Comparison of ENCODE assay signal across 1 cellular context in the genomic region with DNA sequence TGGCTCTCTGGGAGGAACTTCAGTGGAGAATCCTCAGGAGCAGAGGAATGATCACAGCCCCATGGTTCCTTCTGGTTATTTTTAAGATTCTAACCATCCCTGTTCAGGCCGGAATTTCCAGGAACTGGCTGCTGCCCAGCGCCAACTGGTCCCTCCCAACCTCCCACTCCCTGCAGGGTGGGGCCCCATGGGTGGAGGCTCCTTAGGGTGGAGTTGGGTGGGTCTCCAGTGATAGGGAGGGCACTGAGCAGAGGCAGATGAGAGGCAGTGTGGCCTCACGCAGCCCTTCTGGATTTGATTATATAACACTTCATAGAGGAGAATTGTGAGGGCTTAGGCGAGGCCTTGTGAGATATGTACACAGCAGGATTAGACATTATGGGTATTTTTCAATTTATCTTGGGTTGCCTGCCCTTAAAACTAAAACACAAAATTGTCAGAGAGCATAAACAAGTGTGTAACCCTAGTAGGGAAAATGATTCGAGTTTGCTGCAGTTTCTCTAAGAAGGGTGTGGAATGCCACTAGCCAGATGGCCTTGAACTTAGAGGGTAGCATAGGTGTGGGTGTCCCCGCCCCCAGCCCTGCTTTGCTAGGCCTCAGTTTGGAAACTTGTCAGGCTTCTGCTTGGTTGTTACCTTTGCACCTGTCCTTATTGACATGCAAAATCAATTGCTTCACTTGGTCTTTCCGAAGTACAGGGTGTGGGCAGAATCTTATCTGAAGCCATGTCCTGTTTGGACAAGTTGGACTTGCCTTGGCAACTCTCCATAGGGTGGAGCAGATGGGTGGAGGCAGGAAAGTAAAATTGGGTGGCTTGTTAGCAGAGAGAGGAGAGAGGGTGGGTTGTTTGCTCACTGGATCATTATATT.
TF ChIP-seq lines count a peak whose summit lies in the region.

No MANE protein-coding gene starts in this region.

TF ChIP-seq in HepG2, 621 proteins besides CTCF, POLR2A, EP300 and RAD21 (continued from another document and continues in another):
- TF ChIP-seq, protein P1, sequence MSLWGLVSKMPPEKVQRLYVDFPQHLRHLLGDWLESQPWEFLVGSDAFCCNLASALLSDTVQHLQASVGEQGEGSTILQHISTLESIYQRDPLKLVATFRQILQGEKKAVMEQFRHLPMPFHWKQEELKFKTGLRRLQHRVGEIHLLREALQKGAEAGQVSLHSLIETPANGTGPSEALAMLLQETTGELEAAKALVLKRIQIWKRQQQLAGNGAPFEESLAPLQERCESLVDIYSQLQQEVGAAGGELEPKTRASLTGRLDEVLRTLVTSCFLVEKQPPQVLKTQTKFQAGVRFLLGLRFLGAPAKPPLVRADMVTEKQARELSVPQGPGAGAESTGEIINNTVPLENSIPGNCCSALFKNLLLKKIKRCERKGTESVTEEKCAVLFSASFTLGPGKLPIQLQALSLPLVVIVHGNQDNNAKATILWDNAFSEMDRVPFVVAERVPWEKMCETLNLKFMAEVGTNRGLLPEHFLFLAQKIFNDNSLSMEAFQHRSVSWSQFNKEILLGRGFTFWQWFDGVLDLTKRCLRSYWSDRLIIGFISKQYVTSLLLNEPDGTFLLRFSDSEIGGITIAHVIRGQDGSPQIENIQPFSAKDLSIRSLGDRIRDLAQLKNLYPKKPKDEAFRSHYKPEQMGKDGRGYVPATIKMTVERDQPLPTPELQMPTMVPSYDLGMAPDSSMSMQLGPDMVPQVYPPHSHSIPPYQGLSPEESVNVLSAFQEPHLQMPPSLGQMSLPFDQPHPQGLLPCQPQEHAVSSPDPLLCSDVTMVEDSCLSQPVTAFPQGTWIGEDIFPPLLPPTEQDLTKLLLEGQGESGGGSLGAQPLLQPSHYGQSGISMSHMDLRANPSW (CRISPR knock-in tag; IDR thresholded peaks at IDR 0.05; ENCODE audit: borderline replicate concordance) = no peak
- TF ChIP-seq MED1 (CRISPR knock-in tag; IDR thresholded peaks at IDR 0.05) (peak; percentile 99), FOXC1 (CRISPR knock-in tag; IDR thresholded peaks at IDR 0.05; ENCODE audit: borderline replicate concordance) (peak; percentile 89; the same call in 1 of the 2 replicates), GZF1 (CRISPR knock-in tag; IDR thresholded peaks at IDR 0.05) (0 out of 2 replicates have a peak, but pooled peaks have one; percentile 26), GABPA (IDR thresholded peaks at IDR 0.05; ENCODE audit: low read depth, low read length) (no peak), GABPA (CRISPR knock-in tag; IDR thresholded peaks at IDR 0.05; ENCODE audit: low read depth) (peak; percentile 68), HOXD1 (CRISPR knock-in tag; IDR thresholded peaks at IDR 0.05) (no peak), TMF1 (CRISPR knock-in tag; IDR thresholded peaks at IDR 0.05; ENCODE audit: low read depth) (no peak), ZNF431 (CRISPR knock-in tag; IDR thresholded peaks at IDR 0.05; ENCODE audit: borderline replicate concordance, low read depth) (peak; percentile 62; the same call in 1 of the 2 replicates), NFYB (CRISPR knock-in tag; IDR thresholded peaks at IDR 0.05) (peak; percentile 18; the same call in 1 of the 2 replicates), MEIS2 (CRISPR knock-in tag; IDR thresholded peaks at IDR 0.05) (peak; percentile 97), HCFC1 (IDR thresholded peaks at IDR 0.05; ENCODE audit: low read depth, low read length) (no peak), PRPF4 (IDR thresholded peaks at IDR 0.05; ENCODE audit: low read depth, low read length, poor library complexity, severe bottlenecking) (no peak), SALL2 (CRISPR knock-in tag; IDR thresholded peaks at IDR 0.05) (no peak), FOXJ3 (CRISPR knock-in tag; IDR thresholded peaks at IDR 0.05; ENCODE audit: borderline replicate concordance) (peak; percentile 93), SRSF4 (IDR thresholded peaks at IDR 0.05; ENCODE audit: low read depth, low read length, poor library complexity, severe bottlenecking) (no peak), MIXL1 (CRISPR knock-in tag; IDR thresholded peaks at IDR 0.05) (peak; percentile 84), ZNF660 (CRISPR knock-in tag; IDR thresholded peaks at IDR 0.05; ENCODE audit: borderline replicate concordance, low read depth) (no peak), YEATS2 (CRISPR knock-in tag; IDR thresholded peaks at IDR 0.05; ENCODE audit: borderline replicate concordance) (peak; percentile 68; the same call in 1 of the 2 replicates), HOXA5 (CRISPR knock-in tag; IDR thresholded peaks at IDR 0.05) (no peak), NRL (CRISPR knock-in tag; IDR thresholded peaks at IDR 0.05; ENCODE audit: borderline replicate concordance) (no peak), MEF2D (CRISPR knock-in tag; IDR thresholded peaks at IDR 0.05) (peak; percentile 94), ZFX (CRISPR knock-in tag; IDR thresholded peaks at IDR 0.05; ENCODE audit: low read depth) (peak; percentile 94), ZNF24 (IDR thresholded peaks at IDR 0.05) (no peak), ZNF558 (CRISPR knock-in tag; IDR thresholded peaks at IDR 0.05; ENCODE audit: borderline replicate concordance) (no peak), AHR (CRISPR knock-in tag; IDR thresholded peaks at IDR 0.05) (no peak), ZNF670 (CRISPR knock-in tag; IDR thresholded peaks at IDR 0.05; ENCODE audit: borderline replicate concordance) (no peak; the same call in 1 of the 2 replicates), NPAS2 (CRISPR knock-in tag; IDR thresholded peaks at IDR 0.05; ENCODE audit: borderline replicate concordance) (no peak), TSC22D2 (CRISPR knock-in tag; IDR thresholded peaks at IDR 0.05; ENCODE audit: borderline replicate concordance) (no peak; the same call in 1 of the 2 replicates)
- TF ChIP-seq, protein P2, sequence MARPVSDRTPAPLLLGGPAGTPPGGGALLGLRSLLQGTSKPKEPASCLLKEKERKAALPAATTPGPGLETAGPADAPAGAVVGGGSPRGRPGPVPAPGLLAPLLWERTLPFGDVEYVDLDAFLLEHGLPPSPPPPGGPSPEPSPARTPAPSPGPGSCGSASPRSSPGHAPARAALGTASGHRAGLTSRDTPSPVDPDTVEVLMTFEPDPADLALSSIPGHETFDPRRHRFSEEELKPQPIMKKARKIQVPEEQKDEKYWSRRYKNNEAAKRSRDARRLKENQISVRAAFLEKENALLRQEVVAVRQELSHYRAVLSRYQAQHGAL (CRISPR knock-in tag; IDR thresholded peaks at IDR 0.05; ENCODE audit: not compliant biosample characterization) = peak; percentile 34
- TF ChIP-seq, protein P3, sequence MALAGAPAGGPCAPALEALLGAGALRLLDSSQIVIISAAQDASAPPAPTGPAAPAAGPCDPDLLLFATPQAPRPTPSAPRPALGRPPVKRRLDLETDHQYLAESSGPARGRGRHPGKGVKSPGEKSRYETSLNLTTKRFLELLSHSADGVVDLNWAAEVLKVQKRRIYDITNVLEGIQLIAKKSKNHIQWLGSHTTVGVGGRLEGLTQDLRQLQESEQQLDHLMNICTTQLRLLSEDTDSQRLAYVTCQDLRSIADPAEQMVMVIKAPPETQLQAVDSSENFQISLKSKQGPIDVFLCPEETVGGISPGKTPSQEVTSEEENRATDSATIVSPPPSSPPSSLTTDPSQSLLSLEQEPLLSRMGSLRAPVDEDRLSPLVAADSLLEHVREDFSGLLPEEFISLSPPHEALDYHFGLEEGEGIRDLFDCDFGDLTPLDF (CRISPR knock-in tag; IDR thresholded peaks at IDR 0.05) = 0 out of 2 replicates have a peak, but pooled peaks have one; percentile 30
- TF ChIP-seq, protein P4, sequence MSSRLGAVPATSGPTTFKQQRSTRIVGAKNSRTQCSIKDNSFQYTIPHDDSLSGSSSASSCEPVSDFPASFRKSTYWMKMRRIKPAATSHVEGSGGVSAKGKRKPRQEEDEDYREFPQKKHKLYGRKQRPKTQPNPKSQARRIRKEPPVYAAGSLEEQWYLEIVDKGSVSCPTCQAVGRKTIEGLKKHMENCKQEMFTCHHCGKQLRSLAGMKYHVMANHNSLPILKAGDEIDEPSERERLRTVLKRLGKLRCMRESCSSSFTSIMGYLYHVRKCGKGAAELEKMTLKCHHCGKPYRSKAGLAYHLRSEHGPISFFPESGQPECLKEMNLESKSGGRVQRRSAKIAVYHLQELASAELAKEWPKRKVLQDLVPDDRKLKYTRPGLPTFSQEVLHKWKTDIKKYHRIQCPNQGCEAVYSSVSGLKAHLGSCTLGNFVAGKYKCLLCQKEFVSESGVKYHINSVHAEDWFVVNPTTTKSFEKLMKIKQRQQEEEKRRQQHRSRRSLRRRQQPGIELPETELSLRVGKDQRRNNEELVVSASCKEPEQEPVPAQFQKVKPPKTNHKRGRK (CRISPR knock-in tag; IDR thresholded peaks at IDR 0.05) = no peak
- TF ChIP-seq, protein P5, sequence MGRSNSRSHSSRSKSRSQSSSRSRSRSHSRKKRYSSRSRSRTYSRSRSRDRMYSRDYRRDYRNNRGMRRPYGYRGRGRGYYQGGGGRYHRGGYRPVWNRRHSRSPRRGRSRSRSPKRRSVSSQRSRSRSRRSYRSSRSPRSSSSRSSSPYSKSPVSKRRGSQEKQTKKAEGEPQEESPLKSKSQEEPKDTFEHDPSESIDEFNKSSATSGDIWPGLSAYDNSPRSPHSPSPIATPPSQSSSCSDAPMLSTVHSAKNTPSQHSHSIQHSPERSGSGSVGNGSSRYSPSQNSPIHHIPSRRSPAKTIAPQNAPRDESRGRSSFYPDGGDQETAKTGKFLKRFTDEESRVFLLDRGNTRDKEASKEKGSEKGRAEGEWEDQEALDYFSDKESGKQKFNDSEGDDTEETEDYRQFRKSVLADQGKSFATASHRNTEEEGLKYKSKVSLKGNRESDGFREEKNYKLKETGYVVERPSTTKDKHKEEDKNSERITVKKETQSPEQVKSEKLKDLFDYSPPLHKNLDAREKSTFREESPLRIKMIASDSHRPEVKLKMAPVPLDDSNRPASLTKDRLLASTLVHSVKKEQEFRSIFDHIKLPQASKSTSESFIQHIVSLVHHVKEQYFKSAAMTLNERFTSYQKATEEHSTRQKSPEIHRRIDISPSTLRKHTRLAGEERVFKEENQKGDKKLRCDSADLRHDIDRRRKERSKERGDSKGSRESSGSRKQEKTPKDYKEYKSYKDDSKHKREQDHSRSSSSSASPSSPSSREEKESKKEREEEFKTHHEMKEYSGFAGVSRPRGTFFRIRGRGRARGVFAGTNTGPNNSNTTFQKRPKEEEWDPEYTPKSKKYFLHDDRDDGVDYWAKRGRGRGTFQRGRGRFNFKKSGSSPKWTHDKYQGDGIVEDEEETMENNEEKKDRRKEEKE (IDR thresholded peaks at IDR 0.05) = no peak
- TF ChIP-seq, protein P6, sequence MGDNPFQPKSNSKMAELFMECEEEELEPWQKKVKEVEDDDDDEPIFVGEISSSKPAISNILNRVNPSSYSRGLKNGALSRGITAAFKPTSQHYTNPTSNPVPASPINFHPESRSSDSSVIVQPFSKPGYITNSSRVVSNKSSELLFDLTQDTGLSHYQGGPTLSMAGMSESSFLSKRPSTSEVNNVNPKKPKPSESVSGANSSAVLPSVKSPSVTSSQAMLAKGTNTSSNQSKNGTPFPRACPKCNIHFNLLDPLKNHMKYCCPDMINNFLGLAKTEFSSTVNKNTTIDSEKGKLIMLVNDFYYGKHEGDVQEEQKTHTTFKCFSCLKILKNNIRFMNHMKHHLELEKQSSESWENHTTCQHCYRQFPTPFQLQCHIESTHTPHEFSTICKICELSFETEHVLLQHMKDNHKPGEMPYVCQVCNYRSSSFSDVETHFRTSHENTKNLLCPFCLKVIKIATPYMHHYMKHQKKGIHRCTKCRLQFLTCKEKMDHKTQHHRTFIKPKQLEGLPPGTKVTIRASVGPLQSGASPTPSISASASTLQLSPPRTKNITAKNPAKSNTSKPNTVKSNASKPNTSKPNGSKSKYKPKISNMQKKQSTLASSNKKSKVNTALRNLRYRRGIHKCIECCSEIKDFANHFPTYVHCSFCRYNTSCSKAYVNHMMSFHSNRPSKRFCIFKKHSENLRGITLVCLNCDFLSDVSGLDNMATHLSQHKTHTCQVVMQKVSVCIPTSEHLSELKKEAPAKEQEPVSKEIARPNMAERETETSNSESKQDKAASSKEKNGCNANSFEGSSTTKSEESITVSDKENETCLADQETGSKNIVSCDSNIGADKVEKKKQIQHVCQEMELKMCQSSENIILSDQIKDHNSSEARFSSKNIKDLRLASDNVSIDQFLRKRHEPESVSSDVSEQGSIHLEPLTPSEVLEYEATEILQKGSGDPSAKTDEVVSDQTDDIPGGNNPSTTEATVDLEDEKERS (CRISPR knock-in tag; IDR thresholded peaks at IDR 0.05) = no peak
- TF ChIP-seq, protein P7, sequence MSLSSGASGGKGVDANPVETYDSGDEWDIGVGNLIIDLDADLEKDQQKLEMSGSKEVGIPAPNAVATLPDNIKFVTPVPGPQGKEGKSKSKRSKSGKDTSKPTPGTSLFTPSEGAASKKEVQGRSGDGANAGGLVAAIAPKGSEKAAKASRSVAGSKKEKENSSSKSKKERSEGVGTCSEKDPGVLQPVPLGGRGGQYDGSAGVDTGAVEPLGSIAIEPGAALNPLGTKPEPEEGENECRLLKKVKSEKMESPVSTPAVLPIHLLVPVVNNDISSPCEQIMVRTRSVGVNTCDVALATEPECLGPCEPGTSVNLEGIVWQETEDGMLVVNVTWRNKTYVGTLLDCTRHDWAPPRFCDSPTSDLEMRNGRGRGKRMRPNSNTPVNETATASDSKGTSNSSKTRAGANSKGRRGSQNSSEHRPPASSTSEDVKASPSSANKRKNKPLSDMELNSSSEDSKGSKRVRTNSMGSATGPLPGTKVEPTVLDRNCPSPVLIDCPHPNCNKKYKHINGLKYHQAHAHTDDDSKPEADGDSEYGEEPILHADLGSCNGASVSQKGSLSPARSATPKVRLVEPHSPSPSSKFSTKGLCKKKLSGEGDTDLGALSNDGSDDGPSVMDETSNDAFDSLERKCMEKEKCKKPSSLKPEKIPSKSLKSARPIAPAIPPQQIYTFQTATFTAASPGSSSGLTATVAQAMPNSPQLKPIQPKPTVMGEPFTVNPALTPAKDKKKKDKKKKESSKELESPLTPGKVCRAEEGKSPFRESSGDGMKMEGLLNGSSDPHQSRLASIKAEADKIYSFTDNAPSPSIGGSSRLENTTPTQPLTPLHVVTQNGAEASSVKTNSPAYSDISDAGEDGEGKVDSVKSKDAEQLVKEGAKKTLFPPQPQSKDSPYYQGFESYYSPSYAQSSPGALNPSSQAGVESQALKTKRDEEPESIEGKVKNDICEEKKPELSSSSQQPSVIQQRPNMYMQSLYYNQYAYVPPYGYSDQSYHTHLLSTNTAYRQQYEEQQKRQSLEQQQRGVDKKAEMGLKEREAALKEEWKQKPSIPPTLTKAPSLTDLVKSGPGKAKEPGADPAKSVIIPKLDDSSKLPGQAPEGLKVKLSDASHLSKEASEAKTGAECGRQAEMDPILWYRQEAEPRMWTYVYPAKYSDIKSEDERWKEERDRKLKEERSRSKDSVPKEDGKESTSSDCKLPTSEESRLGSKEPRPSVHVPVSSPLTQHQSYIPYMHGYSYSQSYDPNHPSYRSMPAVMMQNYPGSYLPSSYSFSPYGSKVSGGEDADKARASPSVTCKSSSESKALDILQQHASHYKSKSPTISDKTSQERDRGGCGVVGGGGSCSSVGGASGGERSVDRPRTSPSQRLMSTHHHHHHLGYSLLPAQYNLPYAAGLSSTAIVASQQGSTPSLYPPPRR (CRISPR knock-in tag; IDR thresholded peaks at IDR 0.05; ENCODE audit: borderline replicate concordance) = peak; percentile 96
- TF ChIP-seq, protein P8, sequence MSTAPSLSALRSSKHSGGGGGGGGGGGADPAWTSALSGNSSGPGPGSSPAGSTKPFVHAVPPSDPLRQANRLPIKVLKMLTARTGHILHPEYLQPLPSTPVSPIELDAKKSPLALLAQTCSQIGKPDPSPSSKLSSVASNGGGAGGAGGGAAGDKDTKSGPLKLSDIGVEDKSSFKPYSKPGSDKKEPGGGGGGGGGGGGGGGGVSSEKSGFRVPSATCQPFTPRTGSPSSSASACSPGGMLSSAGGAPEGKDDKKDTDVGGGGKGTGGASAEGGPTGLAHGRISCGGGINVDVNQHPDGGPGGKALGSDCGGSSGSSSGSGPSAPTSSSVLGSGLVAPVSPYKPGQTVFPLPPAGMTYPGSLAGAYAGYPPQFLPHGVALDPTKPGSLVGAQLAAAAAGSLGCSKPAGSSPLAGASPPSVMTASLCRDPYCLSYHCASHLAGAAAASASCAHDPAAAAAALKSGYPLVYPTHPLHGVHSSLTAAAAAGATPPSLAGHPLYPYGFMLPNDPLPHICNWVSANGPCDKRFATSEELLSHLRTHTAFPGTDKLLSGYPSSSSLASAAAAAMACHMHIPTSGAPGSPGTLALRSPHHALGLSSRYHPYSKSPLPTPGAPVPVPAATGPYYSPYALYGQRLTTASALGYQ (CRISPR knock-in tag; IDR thresholded peaks at IDR 0.05) = peak; percentile 95
